In genomic region chr9:91795500-91796241, GRCh38 we compare ENCODE assay signal across 11 cellular contexts.
A peak's percentile ranks its signal among the peaks of the same experiment; 100 is the strongest.
DNase-seq lines count a peak whose midpoint lies in the region; ATAC-seq and TF ChIP-seq lines count a peak whose summit lies in the region.
"Had no signal": no experiment of that assay in that cellular context is flagged by ENCODE, and none has a peak within 500 bp of the region (broad histone marks: within the 10 kb centered on the region; RNA-seq: fewer than 3 reads in every experiment).

No MANE protein-coding gene starts in this region.

- peaks cover 27% of the 10 kb centered on the region for H3K4me1 Mint-ChIP-seq in brain

- intact Hi-C loops in mucosa of descending colon (cut with DNase I, micrococcal nuclease): no loop called here

- ATAC-seq in mucosa of descending colon: peak; percentile 66
- no peak for ATAC-seq in GM18511 (IDR thresholded peaks at IDR 0.05; ENCODE audit: unreplicated experiment)
- ATAC-seq in HG02885 (IDR thresholded peaks at IDR 0.05; ENCODE audit: poor library complexity, unreplicated experiment): no peak

- no peak for TF ChIP-seq CTCF in brain (conservative IDR thresholded peaks at IDR 0.05)
- TF ChIP-seq CTCF in mucosa of descending colon (IDR thresholded peaks at IDR 0.05): no peak

- peak overlapping the region in 3 of 5 experiments; percentile 53 to 75 (median 60) for H3K27ac Mint-ChIP-seq in brain

- H3K36me3 Mint-ChIP-seq in brain: no peaks in the 10 kb centered on the region

- no peaks in the 10 kb centered on the region for H3K9me3 Mint-ChIP-seq in brain

- DNase-seq in DMS 273 treated with DMSO at 0.1 percent for 48 hours (lab: John Stamatoyannopoulos, UW) (peak; percentile 24), MG63 (peak; percentile 61), mucosa of descending colon (peak in 1 of 3 donors; percentile 46), medulla oblongata (ENCODE audit: extremely low spot score) (no peak), NCI-H1092 treated with DMSO at 0.1 percent for 48 hours (lab: John Stamatoyannopoulos, UW) (no peak)
- DNase-seq: NCI-H774, T1000 had no signal

- H3K9me3 ChIP-seq in MG63 (no peaks in the 10 kb centered on the region), mucosa of descending colon (no peaks in the 10 kb centered on the region)
- H3K9me3 ChIP-seq: neutrophil had no signal

- H3K36me3 ChIP-seq in MG63: no peaks in the 10 kb centered on the region
- H3K36me3 ChIP-seq in mucosa of descending colon (ENCODE audit: low read depth): no peaks in the 10 kb centered on the region
- H3K36me3 ChIP-seq: neutrophil had no signal

- no peak overlapping the region for H3K4me3 Mint-ChIP-seq in brain

- peaks cover 10% of the 10 kb centered on the region for H3K4me1 ChIP-seq in mucosa of descending colon (ENCODE audit: low read depth)

- H3K4me3 ChIP-seq in MG63 (no peak overlapping the region), mucosa of descending colon (no peak overlapping the region)

- no peaks in the 10 kb centered on the region for H3K27me3 ChIP-seq in MG63
- H3K27me3 ChIP-seq: neutrophil had no signal

- H3K27me3 Mint-ChIP-seq in brain: no peaks in the 10 kb centered on the region

Comparison
In these comparisons a context has a peak if more than half of its experiments do, and no peak if none do; other contexts are left out.
1. DNase-seq: peak in DMS 273 treated with DMSO at 0.1 percent for 48 hours (single experiment) and MG63 (single experiment); none in medulla oblongata (single experiment) and NCI-H1092 treated with DMSO at 0.1 percent for 48 hours (single experiment).